In genomic region chr3:190995156-190995555, GRCh38 we compare ENCODE assay signal across 16 cellular contexts.
DNase-seq lines count a peak whose midpoint lies in the region; TF ChIP-seq lines count a peak whose summit lies in the region.
"Had no signal": no experiment of that assay in that cellular context is flagged by ENCODE, and none has a peak within 500 bp of the region (broad histone marks: within the 10 kb centered on the region; RNA-seq: fewer than 3 reads in every experiment).

No MANE protein-coding gene starts in this region.

- peaks cover 9% of the 10 kb centered on the region for H3K9me3 Mint-ChIP-seq in mesothelial cell of epicardium

- DNase-seq in GM03348 (ENCODE audit: low spot score) = peak; percentile 2
- peak; percentile 51 for DNase-seq in adipocyte (ENCODE audit: low read depth)
- DNase-seq in mesothelial cell of epicardium (ENCODE audit: low spot score in 2 of 2, unreplicated experiment in 2 of 2) = no peak
- no peak for DNase-seq in NCI-H446 (lab: John Stamatoyannopoulos, UW)
- DNase-seq in AML-193 (lab: John Stamatoyannopoulos, UW) = no peak
- no peak for DNase-seq in DMS79 treated with DMSO at 0.1 percent for 48 hours (lab: John Stamatoyannopoulos, UW)
- DNase-seq: CD4-positive, CD25-positive, alpha-beta regulatory T cell; CD8-positive, alpha-beta T cell; DMS 273 treated with DMSO at 0.1 percent for 48 hours; DMS79; GM23248; H7; HCEC 1CT had no signal

- no peak overlapping the region for H3K4me3 Mint-ChIP-seq in mesothelial cell of epicardium
- H3K4me3 Mint-ChIP-seq: B cell; CD4-positive, CD25-positive, alpha-beta regulatory T cell; CD8-positive, alpha-beta T cell had no signal

- no peaks in the 10 kb centered on the region for H3K27me3 ChIP-seq in adipocyte (replicated peaks; ENCODE audit: control insufficient read depth, insufficient read depth, low read length)
- H3K27me3 ChIP-seq: BLaER1 had no signal

- no peaks in the 10 kb centered on the region for H3K36me3 ChIP-seq in adipocyte (ENCODE audit: control insufficient read depth, insufficient read depth, low read length, severe bottlenecking)
- H3K36me3 ChIP-seq: BLaER1 had no signal

- H3K27ac Mint-ChIP-seq in mesothelial cell of epicardium = peak overlapping the region; percentile 16
- H3K27ac Mint-ChIP-seq: B cell; CD4-positive, CD25-positive, alpha-beta regulatory T cell; CD8-positive, alpha-beta T cell had no signal

- TF ChIP-seq CTCF in mesothelial cell of epicardium (IDR thresholded peaks at IDR 0.05; ENCODE audit: unreplicated experiment) = no peak

- no peaks in the 10 kb centered on the region for H3K9me3 ChIP-seq in adipocyte (ENCODE audit: control insufficient read depth, low read length)
- H3K9me3 ChIP-seq: BLaER1 had no signal

- H3K9ac ChIP-seq in adipocyte (ENCODE audit: low read length) = no peak overlapping the region
- H3K9ac ChIP-seq: BLaER1, GM23248 had no signal

- H3K4me1 ChIP-seq in adipocyte (ENCODE audit: control insufficient read depth, insufficient read depth, low read length) = peaks cover 9% of the 10 kb centered on the region
- H3K4me1 ChIP-seq: BLaER1 had no signal

- H3K4me3 ChIP-seq in adipocyte (ENCODE audit: low read length) = no peak overlapping the region
- H3K4me3 ChIP-seq: BLaER1, GM12878, GM23248 had no signal

- peaks cover 11% of the 10 kb centered on the region for H3K4me1 Mint-ChIP-seq in mesothelial cell of epicardium
- H3K4me1 Mint-ChIP-seq: B cell; CD4-positive, CD25-positive, alpha-beta regulatory T cell had no signal

- H3K27me3 Mint-ChIP-seq in mesothelial cell of epicardium (ENCODE audit: low read depth) = peaks cover 2% of the 10 kb centered on the region
- H3K27me3 Mint-ChIP-seq: CD4-positive, CD25-positive, alpha-beta regulatory T cell had no signal

- H3K36me3 Mint-ChIP-seq in mesothelial cell of epicardium = no peaks in the 10 kb centered on the region
- H3K36me3 Mint-ChIP-seq: CD4-positive, CD25-positive, alpha-beta regulatory T cell; CD8-positive, alpha-beta T cell had no signal

Comparison
In these comparisons a context has a peak if more than half of its experiments do, and no peak if none do; other contexts are left out.
1. DNase-seq: peak in GM03348 (single experiment) and adipocyte (single experiment); none in mesothelial cell of epicardium (0 of 2), NCI-H446 (0 of 2), AML-193 (0 of 2) and DMS79 treated with DMSO at 0.1 percent for 48 hours (single experiment).